ENCODE assay signal across 1 cellular context in the genomic region with DNA sequence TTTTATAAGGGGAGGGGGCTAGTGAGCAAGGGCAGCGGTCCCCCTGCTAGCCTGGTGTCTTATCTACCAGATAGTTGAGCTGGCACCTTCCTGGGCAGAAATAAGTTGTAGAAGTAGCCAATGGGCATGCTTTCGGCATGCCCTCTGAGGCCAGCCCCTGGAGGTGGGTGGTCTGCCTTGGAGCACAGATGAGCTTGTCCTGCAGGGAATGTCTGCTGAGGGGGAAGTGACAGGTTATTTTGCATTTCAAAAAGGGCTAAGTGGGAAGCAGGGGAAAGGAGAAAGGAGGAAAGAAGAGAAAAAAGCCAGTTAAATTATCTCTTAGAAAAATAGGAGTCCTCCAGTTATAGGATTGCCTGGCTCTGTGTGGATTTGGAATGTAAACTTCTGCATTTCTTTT.
A peak's percentile ranks its signal among the peaks of the same experiment; 100 is the strongest.
TF ChIP-seq lines count a peak whose summit lies in the region.

No MANE protein-coding gene starts in this region.

TF ChIP-seq in H1, 55 proteins besides CTCF, POLR2A, EP300 and RAD21:
- TF ChIP-seq ASH2L (IDR thresholded peaks at IDR 0.05; ENCODE audit: low read length) (no peak), FOSL1 (IDR thresholded peaks at IDR 0.05; ENCODE audit: insufficient read depth, low read depth, low read length) (no peak), RBBP5 (IDR thresholded peaks at IDR 0.05; ENCODE audit: borderline replicate concordance, low read depth, low read length) (no peak), POU5F1 (IDR thresholded peaks at IDR 0.05; ENCODE audit: low read depth, low read length) (no peak), RXRA (IDR thresholded peaks at IDR 0.05; ENCODE audit: insufficient read depth, low read depth, low read length) (no peak), HDAC2 (IDR thresholded peaks at IDR 0.05; ENCODE audit: borderline replicate concordance in 1 of 2, low read depth in 2 of 2, low read length in 2 of 2) (peak in 1 of 2 experiments; percentile 46; a peak in 1 of 4 replicates), PHF8 (conservative IDR thresholded peaks at IDR 0.05; ENCODE audit: low read depth, low read length) (no peak), TEAD4 (IDR thresholded peaks at IDR 0.05; ENCODE audit: low read depth, low read length) (0 out of 2 replicates have a peak, but pooled peaks have one; percentile 19), EZH2 (IDR thresholded peaks at IDR 0.05; ENCODE audit: low read depth, low read length, severe bottlenecking) (no peak)
